ENCODE assay signal across 8 cellular contexts in genomic region chr5:167315762-167316161, GRCh38.
"Had no signal": no experiment of that assay in that cellular context is flagged by ENCODE, and none has a peak within 500 bp of the region (broad histone marks: within the 10 kb centered on the region; RNA-seq: fewer than 3 reads in every experiment).

No MANE protein-coding gene starts in this region.

- H3K27ac ChIP-seq: HL-60 had no signal

- ATAC-seq: GM23338, K562 had no signal

- H3K4me3 ChIP-seq: GM23338, K562 had no signal

- DNase-seq: H9, HCEC 1CT, IMR-90 had no signal

- H2AFZ ChIP-seq: GM23338 had no signal

- H3K4me2 ChIP-seq: GM23338 had no signal

- FAIRE-seq: H1, H54, K562 had no signal
